Comparison of ENCODE assay signal across 8 cellular contexts in the genomic region with DNA sequence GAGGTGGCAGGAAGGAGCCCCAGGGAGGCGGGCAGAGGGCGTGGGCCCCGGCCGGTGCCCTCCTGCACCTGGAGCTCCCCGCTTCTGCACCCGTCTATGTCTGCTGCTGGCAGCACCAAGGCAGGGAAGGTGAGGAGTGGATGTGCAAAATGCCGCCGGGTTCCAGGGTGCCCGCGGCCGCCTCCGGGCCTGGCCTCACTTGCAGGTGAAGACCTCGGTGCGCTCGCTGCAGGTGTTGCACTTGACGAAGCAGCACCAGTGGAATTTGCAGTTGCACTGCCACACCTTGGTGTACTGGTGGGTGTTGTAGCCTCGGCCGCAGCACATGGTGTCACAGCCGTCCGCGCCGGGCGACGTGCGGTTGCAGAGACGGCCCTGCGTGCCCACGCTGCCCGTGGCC. TPM values are rescaled to one million over a fixed set of nuclear protein-coding genes. Genes with fewer than 3 reads are reported as not detected.
"Had no signal": no experiment of that assay in that cellular context is flagged by ENCODE, and none has a peak within 500 bp of the region (broad histone marks: within the 10 kb centered on the region; RNA-seq: fewer than 3 reads in every experiment).

No MANE protein-coding gene starts in this region.

- H3K9me3 ChIP-seq: HAP-1 had no signal

- H3K27ac Mint-ChIP-seq: GM23338, H9, HFFc6 had no signal

- H3K27ac ChIP-seq: GM23248 had no signal

- ATAC-seq: GM23338, HCT116 had no signal

- H3K36me3 ChIP-seq: HAP-1 had no signal

- H3K4me3 ChIP-seq: GM23248, GM23338, HAP-1 had no signal

- H3K4me1 ChIP-seq: HAP-1 had no signal

- H3K4me2 ChIP-seq: GM23338 had no signal

- DNase-seq: GM23248, GOT3, H9, HCEC 1CT, HFFc6 had no signal

- H2AFZ ChIP-seq: GM23248, GM23338 had no signal

- H3K4me3 Mint-ChIP-seq: GM23338, H9, HFFc6 had no signal

- H3K9me3 Mint-ChIP-seq: GM23338, H9, HFFc6 had no signal

- H3K9ac ChIP-seq: GM23248 had no signal

- H3K4me1 Mint-ChIP-seq: GM23338, H9 had no signal

RNA-seq across cellular contexts. Expression of a gene that starts 54.3 kb away (rescaled TPM):
- total RNA-seq: GM23248 had no signal
- polyA plus RNA-seq: GM23248, GM23338 had no signal
